ENCODE assay signal across 8 cellular contexts in genomic region chr10:17214991-17215781, GRCh38. TPM values are rescaled to one million over a fixed set of nuclear protein-coding genes. Genes with fewer than 3 reads are reported as not detected.
DNase-seq lines count a peak whose midpoint lies in the region; ATAC-seq and TF ChIP-seq lines count a peak whose summit lies in the region.

No MANE protein-coding gene starts in this region.

- H3K27me3 ChIP-seq in heart right ventricle (no peaks in the 10 kb centered on the region), iPS-20b (ENCODE audit: insufficient read depth, low read length) (no peaks in the 10 kb centered on the region), vagina (no peaks in the 10 kb centered on the region)

- DNase-seq in heart right ventricle, result no peak
- no peak for DNase-seq in Right ventricle myocardium superior
- no peak for DNase-seq in activated naive CD8-positive, alpha-beta T cell treated with anti-CD3 and anti-CD28 coated beads, Interleukin-2, amount 50 U/mL, for 24 hours
- no peak for DNase-seq in vagina (ENCODE audit: extremely low spot score in 2 of 2)
- DNase-seq in central memory CD4-positive, alpha-beta T cell, result no peak
- DNase-seq in NCI-H526 (lab: John Stamatoyannopoulos, UW), result no peak

- no peak for TF ChIP-seq POLR2A in vagina (IDR thresholded peaks at IDR 0.05)

- H3K36me3 ChIP-seq in heart right ventricle (no peaks in the 10 kb centered on the region), iPS-20b (ENCODE audit: insufficient read depth, low read depth, low read length) (no peaks in the 10 kb centered on the region), vagina (no peaks in the 10 kb centered on the region)

- no peaks in the 10 kb centered on the region for H3K27me3 Mint-ChIP-seq in activated naive CD8-positive, alpha-beta T cell treated with anti-CD3 and anti-CD28 coated beads, Interleukin-2, amount 50 U/mL, for 24 hours

- peaks cover 46% of the 10 kb centered on the region for H3K4me1 Mint-ChIP-seq in activated naive CD8-positive, alpha-beta T cell treated with anti-CD3 and anti-CD28 coated beads, Interleukin-2, amount 50 U/mL, for 24 hours

- TF ChIP-seq CTCF in heart right ventricle (IDR thresholded peaks at IDR 0.05) (no peak), vagina (IDR thresholded peaks at IDR 0.05) (no peak)

- H3K4me1 ChIP-seq in heart right ventricle (peaks cover 0 to 62% (median 4%) of the 10 kb centered on the region in 9 donors), iPS-20b (ENCODE audit: insufficient read depth, low read length) (peaks cover 31% of the 10 kb centered on the region; the same call in 1 of the 2 replicates), vagina (peaks cover 29% of the 10 kb centered on the region)

- ATAC-seq in heart right ventricle, result no peak
- ATAC-seq in Right ventricle myocardium superior (ENCODE audit: poor library complexity), result no peak
- no peak for ATAC-seq in activated naive CD8-positive, alpha-beta T cell treated with anti-CD3 and anti-CD28 coated beads, Interleukin-2, amount 50 U/mL, for 24 hours
- ATAC-seq in HG02763 (IDR thresholded peaks at IDR 0.05; ENCODE audit: unreplicated experiment), result no peak

- H3K4me3 ChIP-seq in heart right ventricle (no peak overlapping the region), iPS-20b (ENCODE audit: low read length) (no peak overlapping the region), vagina (no peak overlapping the region)

- no peaks in the 10 kb centered on the region for H3K9me3 ChIP-seq in heart right ventricle
- H3K9me3 ChIP-seq in iPS-20b (ENCODE audit: insufficient read depth, low read depth, low read length), result no peaks in the 10 kb centered on the region
- H3K9me3 ChIP-seq in vagina, result no peaks in the 10 kb centered on the region

- peak overlapping the region; percentile 38; the same call in 1 of the 2 replicates for H3K9ac ChIP-seq in iPS-20b (ENCODE audit: low read depth, low read length)

- intact Hi-C loops in heart right ventricle (cut with DNase I), result loop anchor here in 1 of 10 donors (5.0 kb wide), 1 partner anchor 788 kb away; no protein-coding TSS in a partner anchor
- intact Hi-C loops in Right ventricle myocardium superior (cut with DNase I), result no loop called here
- intact Hi-C loops in vagina (cut with DNase I), result no loop called here

- H3K36me3 Mint-ChIP-seq in activated naive CD8-positive, alpha-beta T cell treated with anti-CD3 and anti-CD28 coated beads, Interleukin-2, amount 50 U/mL, for 24 hours (ENCODE audit: low read depth), result no peaks in the 10 kb centered on the region

- WGBS in heart right ventricle, 2 donors, result 67 to 73% methylated on average over 8 of the region's 8 CpGs

- no peaks in the 10 kb centered on the region for H3K9me3 Mint-ChIP-seq in activated naive CD8-positive, alpha-beta T cell treated with anti-CD3 and anti-CD28 coated beads, Interleukin-2, amount 50 U/mL, for 24 hours

- H3K27ac Mint-ChIP-seq in activated naive CD8-positive, alpha-beta T cell treated with anti-CD3 and anti-CD28 coated beads, Interleukin-2, amount 50 U/mL, for 24 hours, result peak overlapping the region; percentile 97

- H3K27ac ChIP-seq in heart right ventricle (peak overlapping the region in 6 of 10 donors; percentile 61 to 93 (median 74)), iPS-20b (ENCODE audit: low read length) (peak overlapping the region; percentile 20), vagina (peak overlapping the region; percentile 80)

- no peak overlapping the region for H3K4me3 Mint-ChIP-seq in activated naive CD8-positive, alpha-beta T cell treated with anti-CD3 and anti-CD28 coated beads, Interleukin-2, amount 50 U/mL, for 24 hours

RNA-seq across cellular contexts. Expression of gene VIM, which starts 12.9 kb away (rescaled TPM):
- total RNA-seq in heart right ventricle (100 to 1,000 TPM; 232 to 834 (median 332) TPM), Right ventricle myocardium superior (364 TPM), vagina (2,692 TPM)
- 100 to 1,000 TPM; 469 to 669 TPM for polyA plus RNA-seq in heart right ventricle

RNA-seq across cellular contexts. Expression of gene TRDMT1, which starts 13.7 kb away (rescaled TPM):
- 1 to 10 TPM; 3.3 to 6.3 (median 4.0) TPM for total RNA-seq in heart right ventricle
- 1 to 10 TPM; 2.0 to 2.3 TPM for polyA plus RNA-seq in heart right ventricle
- 4.5 TPM for total RNA-seq in Right ventricle myocardium superior
- total RNA-seq in vagina, result 6.1 TPM

Comparison
In these comparisons a context has a peak if more than half of its experiments do, and no peak if none do; other contexts are left out.
1. H3K27ac ChIP-seq: peak in every context shown above with its lines; median percentile 80 in vagina; 74 in heart right ventricle; 20 in iPS-20b.